ENCODE assay signal across 1 cellular context in the genomic region with DNA sequence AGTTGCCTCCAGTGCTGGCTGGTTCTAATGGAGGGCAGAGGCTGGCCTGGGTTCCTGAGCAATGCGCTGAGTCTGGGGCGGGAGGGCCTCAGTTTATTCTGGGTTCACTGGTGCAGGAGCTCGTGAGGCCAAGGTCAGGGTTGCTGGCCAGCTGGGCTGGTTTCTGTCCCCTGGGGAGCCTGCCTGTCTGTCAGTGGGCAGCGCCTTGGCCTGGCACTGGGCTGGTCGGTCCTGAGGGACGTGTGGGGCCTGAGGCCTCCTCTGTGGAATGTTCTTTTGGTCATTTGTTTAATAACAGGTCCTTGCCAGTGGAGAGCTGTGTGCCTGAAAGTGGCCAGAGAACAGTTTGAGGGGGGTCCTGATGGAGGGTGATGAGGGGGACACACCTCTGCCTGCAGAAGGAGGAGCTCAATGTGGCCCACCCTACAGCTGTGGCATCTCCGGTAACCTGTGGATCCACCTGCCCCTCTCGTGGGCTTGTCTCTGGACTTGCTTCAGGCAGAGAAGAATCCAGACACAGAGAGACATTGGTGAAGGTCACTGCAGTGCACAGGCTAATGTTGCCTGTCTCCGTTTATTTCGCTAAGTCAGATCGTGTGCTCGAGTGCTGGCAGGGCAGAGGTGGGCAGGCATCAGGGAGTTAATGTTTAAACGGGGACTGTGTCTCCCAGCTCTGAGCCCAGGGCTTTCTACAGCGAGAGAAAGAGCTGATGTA.
TF ChIP-seq lines count a peak whose summit lies in the region.

No MANE protein-coding gene starts in this region.

TF ChIP-seq in HepG2, 621 proteins besides CTCF, POLR2A, EP300 and RAD21 (continued from another document):
- TF ChIP-seq ZNF546 (CRISPR knock-in tag; conservative IDR thresholded peaks at IDR 0.05) (no peak), SOX5 (CRISPR knock-in tag; IDR thresholded peaks at IDR 0.05; ENCODE audit: borderline replicate concordance) (peak; percentile 32; the same call in 1 of the 2 replicates), ZNF234 (CRISPR knock-in tag; conservative IDR thresholded peaks at IDR 0.05) (no peak), NKX3-1 (CRISPR knock-in tag; IDR thresholded peaks at IDR 0.05) (no peak), SNAPC5 (CRISPR knock-in tag; IDR thresholded peaks at IDR 0.05; ENCODE audit: borderline replicate concordance) (no peak), SIN3A (IDR thresholded peaks at IDR 0.05; ENCODE audit: borderline replicate concordance, low read depth, low read length) (no peak), YEATS4 (CRISPR knock-in tag; IDR thresholded peaks at IDR 0.05; ENCODE audit: borderline replicate concordance) (peak; percentile 56; the same call in 1 of the 2 replicates), MLX (CRISPR knock-in tag; IDR thresholded peaks at IDR 0.05) (no peak), RARG (CRISPR knock-in tag; IDR thresholded peaks at IDR 0.05; ENCODE audit: low read depth) (no peak), RAD51 (IDR thresholded peaks at IDR 0.05; ENCODE audit: borderline replicate concordance) (no peak), GATA4 (IDR thresholded peaks at IDR 0.05; ENCODE audit: borderline replicate concordance, low read depth) (no peak), PATZ1 (CRISPR knock-in tag; IDR thresholded peaks at IDR 0.05) (no peak), ZNF776 (CRISPR knock-in tag; IDR thresholded peaks at IDR 0.05) (0 out of 2 replicates have a peak, but pooled peaks have one; percentile 39), MYNN (CRISPR knock-in tag; IDR thresholded peaks at IDR 0.05; ENCODE audit: low read depth) (0 out of 2 replicates have a peak, but pooled peaks have one; percentile 70)
- TF ChIP-seq, protein P1, sequence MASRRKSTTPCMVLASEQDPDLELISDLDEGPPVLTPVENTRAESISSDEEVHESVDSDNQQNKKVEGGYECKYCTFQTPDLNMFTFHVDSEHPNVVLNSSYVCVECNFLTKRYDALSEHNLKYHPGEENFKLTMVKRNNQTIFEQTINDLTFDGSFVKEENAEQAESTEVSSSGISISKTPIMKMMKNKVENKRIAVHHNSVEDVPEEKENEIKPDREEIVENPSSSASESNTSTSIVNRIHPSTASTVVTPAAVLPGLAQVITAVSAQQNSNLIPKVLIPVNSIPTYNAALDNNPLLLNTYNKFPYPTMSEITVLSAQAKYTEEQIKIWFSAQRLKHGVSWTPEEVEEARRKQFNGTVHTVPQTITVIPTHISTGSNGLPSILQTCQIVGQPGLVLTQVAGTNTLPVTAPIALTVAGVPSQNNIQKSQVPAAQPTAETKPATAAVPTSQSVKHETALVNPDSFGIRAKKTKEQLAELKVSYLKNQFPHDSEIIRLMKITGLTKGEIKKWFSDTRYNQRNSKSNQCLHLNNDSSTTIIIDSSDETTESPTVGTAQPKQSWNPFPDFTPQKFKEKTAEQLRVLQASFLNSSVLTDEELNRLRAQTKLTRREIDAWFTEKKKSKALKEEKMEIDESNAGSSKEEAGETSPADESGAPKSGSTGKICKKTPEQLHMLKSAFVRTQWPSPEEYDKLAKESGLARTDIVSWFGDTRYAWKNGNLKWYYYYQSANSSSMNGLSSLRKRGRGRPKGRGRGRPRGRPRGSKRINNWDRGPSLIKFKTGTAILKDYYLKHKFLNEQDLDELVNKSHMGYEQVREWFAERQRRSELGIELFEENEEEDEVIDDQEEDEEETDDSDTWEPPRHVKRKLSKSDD (CRISPR knock-in tag; IDR thresholded peaks at IDR 0.05; ENCODE audit: low read depth), result peak; percentile 23; the same call in 1 of the 2 replicates
- TF ChIP-seq, protein P2, sequence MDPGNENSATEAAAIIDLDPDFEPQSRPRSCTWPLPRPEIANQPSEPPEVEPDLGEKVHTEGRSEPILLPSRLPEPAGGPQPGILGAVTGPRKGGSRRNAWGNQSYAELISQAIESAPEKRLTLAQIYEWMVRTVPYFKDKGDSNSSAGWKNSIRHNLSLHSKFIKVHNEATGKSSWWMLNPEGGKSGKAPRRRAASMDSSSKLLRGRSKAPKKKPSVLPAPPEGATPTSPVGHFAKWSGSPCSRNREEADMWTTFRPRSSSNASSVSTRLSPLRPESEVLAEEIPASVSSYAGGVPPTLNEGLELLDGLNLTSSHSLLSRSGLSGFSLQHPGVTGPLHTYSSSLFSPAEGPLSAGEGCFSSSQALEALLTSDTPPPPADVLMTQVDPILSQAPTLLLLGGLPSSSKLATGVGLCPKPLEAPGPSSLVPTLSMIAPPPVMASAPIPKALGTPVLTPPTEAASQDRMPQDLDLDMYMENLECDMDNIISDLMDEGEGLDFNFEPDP (CRISPR knock-in tag; conservative IDR thresholded peaks at IDR 0.05), result no peak
- TF ChIP-seq, protein P3, sequence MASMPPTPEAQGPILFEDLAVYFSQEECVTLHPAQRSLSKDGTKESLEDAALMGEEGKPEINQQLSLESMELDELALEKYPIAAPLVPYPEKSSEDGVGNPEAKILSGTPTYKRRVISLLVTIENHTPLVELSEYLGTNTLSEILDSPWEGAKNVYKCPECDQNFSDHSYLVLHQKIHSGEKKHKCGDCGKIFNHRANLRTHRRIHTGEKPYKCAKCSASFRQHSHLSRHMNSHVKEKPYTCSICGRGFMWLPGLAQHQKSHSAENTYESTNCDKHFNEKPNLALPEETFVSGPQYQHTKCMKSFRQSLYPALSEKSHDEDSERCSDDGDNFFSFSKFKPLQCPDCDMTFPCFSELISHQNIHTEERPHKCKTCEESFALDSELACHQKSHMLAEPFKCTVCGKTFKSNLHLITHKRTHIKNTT (CRISPR knock-in tag; IDR thresholded peaks at IDR 0.05), result no peak
